1 cellular context compared by ENCODE assay signal in genomic region chr11:67233584-67234190, GRCh38.
TF ChIP-seq lines count a peak whose summit lies in the region.

No MANE protein-coding gene starts in this region.

TF ChIP-seq in K562, 482 proteins besides CTCF, POLR2A, EP300 and RAD21:
- TF ChIP-seq KLF1 (tag; IDR thresholded peaks at IDR 0.05) = no peak
- peak; percentile 70 for TF ChIP-seq C11orf30 (IDR thresholded peaks at IDR 0.05; ENCODE audit: low read depth)
- peak; percentile 88 for TF ChIP-seq ZNF316 (IDR thresholded peaks at IDR 0.05)
- TF ChIP-seq RB1 (IDR thresholded peaks at IDR 0.05; ENCODE audit: low read depth) = no peak
- TF ChIP-seq ZNF76 (CRISPR knock-in tag; IDR thresholded peaks at IDR 0.05; ENCODE audit: borderline replicate concordance) = no peak
- peak; percentile 41; the same call in 1 of the 2 replicates for TF ChIP-seq MAFF (IDR thresholded peaks at IDR 0.05; ENCODE audit: low read length)
- TF ChIP-seq MAFG (tag; conservative IDR thresholded peaks at IDR 0.05) = peak; percentile 62; the same call in 1 of the 2 replicates
- no peak for TF ChIP-seq BDP1 (IDR thresholded peaks at IDR 0.05; ENCODE audit: insufficient read depth, insufficient read length)
- TF ChIP-seq, protein P1, sequence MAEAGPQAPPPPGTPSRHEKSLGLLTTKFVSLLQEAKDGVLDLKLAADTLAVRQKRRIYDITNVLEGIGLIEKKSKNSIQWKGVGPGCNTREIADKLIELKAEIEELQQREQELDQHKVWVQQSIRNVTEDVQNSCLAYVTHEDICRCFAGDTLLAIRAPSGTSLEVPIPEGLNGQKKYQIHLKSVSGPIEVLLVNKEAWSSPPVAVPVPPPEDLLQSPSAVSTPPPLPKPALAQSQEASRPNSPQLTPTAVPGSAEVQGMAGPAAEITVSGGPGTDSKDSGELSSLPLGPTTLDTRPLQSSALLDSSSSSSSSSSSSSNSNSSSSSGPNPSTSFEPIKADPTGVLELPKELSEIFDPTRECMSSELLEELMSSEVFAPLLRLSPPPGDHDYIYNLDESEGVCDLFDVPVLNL (CRISPR knock-in tag; IDR thresholded peaks at IDR 0.05; ENCODE audit: low read depth) = no peak
- TF ChIP-seq SFPQ (IDR thresholded peaks at IDR 0.05; ENCODE audit: low read depth, low read length) = no peak
- TF ChIP-seq, protein P2, sequence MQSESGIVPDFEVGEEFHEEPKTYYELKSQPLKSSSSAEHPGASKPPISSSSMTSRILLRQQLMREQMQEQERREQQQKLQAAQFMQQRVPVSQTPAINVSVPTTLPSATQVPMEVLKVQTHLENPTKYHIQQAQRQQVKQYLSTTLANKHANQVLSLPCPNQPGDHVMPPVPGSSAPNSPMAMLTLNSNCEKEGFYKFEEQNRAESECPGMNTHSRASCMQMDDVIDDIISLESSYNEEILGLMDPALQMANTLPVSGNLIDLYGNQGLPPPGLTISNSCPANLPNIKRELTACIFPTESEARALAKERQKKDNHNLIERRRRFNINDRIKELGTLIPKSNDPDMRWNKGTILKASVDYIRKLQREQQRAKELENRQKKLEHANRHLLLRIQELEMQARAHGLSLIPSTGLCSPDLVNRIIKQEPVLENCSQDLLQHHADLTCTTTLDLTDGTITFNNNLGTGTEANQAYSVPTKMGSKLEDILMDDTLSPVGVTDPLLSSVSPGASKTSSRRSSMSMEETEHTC (IDR thresholded peaks at IDR 0.05) = no peak
- TF ChIP-seq, protein P3, sequence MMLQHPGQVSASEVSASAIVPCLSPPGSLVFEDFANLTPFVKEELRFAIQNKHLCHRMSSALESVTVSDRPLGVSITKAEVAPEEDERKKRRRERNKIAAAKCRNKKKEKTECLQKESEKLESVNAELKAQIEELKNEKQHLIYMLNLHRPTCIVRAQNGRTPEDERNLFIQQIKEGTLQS (IDR thresholded peaks at IDR 0.05) = no peak
- TF ChIP-seq, protein P3 (CRISPR knock-in tag; conservative IDR thresholded peaks at IDR 0.05) = no peak
- TF ChIP-seq BHLHE40 (IDR thresholded peaks at IDR 0.05; ENCODE audit: low read length) = 0 out of 2 replicates have a peak, but pooled peaks have one; percentile 16
- no peak for TF ChIP-seq MGA (IDR thresholded peaks at IDR 0.05)
